8 cellular contexts compared by ENCODE assay signal in genomic region chr1:149899460-149900284, GRCh38. TPM values are rescaled to one million over a fixed set of nuclear protein-coding genes. Genes with fewer than 3 reads are reported as not detected.
A peak's percentile ranks its signal among the peaks of the same experiment; 100 is the strongest.
DNase-seq lines count a peak whose midpoint lies in the region; ATAC-seq and TF ChIP-seq lines count a peak whose summit lies in the region.

BOLA1 (plus strand) TSS chr1:149899568; CDS start chr1:149900060, 492 bp downstream.

- peak within 1 kb of the TSS; percentile 36 for H3K27ac ChIP-seq in KMS-11

- no peaks in the 10 kb centered on the region for H3K27me3 ChIP-seq in KMS-11 (ENCODE audit: insufficient read depth, low read depth)

- H3K4me2 ChIP-seq in KMS-11 = peak within 1 kb of the TSS; percentile 76

- peaks cover 17% of the 10 kb centered on the region for H3K4me1 Mint-ChIP-seq in activated T-helper 17 cell treated with anti-CD3 and anti-CD28 coated beads, Interleukin-2, amount 50 U/mL, for 72 hours
- peaks cover 9 to 21% (median 19%) of the 10 kb centered on the region in 3 donors for H3K4me1 Mint-ChIP-seq in naive B cell
- peaks cover 14% of the 10 kb centered on the region for H3K4me1 Mint-ChIP-seq in stimulated activated memory B cell treated with anti-CD40 and anti-IgM and Interleukin-4, amounts not matched to agents 10 μg/mL and 1 μg/mL and 100 μg/mL, for 72 hours

- H3K36me3 Mint-ChIP-seq in activated T-helper 17 cell treated with anti-CD3 and anti-CD28 coated beads, Interleukin-2, amount 50 U/mL, for 72 hours (ENCODE audit: low read depth) = peaks cover 19% of the 10 kb centered on the region
- H3K36me3 Mint-ChIP-seq in naive B cell = peaks cover 0 to 4% of the 10 kb centered on the region in 2 donors
- peaks cover 5% of the 10 kb centered on the region for H3K36me3 Mint-ChIP-seq in stimulated activated memory B cell treated with anti-CD40 and anti-IgM and Interleukin-4, amounts not matched to agents 10 μg/mL and 1 μg/mL and 100 μg/mL, for 72 hours

- H3K9me3 Mint-ChIP-seq in activated T-helper 17 cell treated with anti-CD3 and anti-CD28 coated beads, Interleukin-2, amount 50 U/mL, for 72 hours = peaks cover 4% of the 10 kb centered on the region
- H3K9me3 Mint-ChIP-seq in naive B cell = peaks cover 0 to 5% (median 2%) of the 10 kb centered on the region in 7 donors
- no peaks in the 10 kb centered on the region for H3K9me3 Mint-ChIP-seq in stimulated activated memory B cell treated with anti-CD40 and anti-IgM and Interleukin-4, amounts not matched to agents 10 μg/mL and 1 μg/mL and 100 μg/mL, for 72 hours

- peak within 1 kb of the TSS; percentile 90 for H3K4me3 Mint-ChIP-seq in activated T-helper 17 cell treated with anti-CD3 and anti-CD28 coated beads, Interleukin-2, amount 50 U/mL, for 72 hours
- H3K4me3 Mint-ChIP-seq in naive B cell = peak within 1 kb of the TSS; percentile 85 to 99 (median 94)
- peak within 1 kb of the TSS; percentile 81 for H3K4me3 Mint-ChIP-seq in stimulated activated memory B cell treated with anti-CD40 and anti-IgM and Interleukin-4, amounts not matched to agents 10 μg/mL and 1 μg/mL and 100 μg/mL, for 72 hours

- no peaks in the 10 kb centered on the region for H3K27me3 Mint-ChIP-seq in activated T-helper 17 cell treated with anti-CD3 and anti-CD28 coated beads, Interleukin-2, amount 50 U/mL, for 72 hours
- H3K27me3 Mint-ChIP-seq in naive B cell = peaks cover 0 to 4% (median 0%) of the 10 kb centered on the region in 3 donors
- H3K27me3 Mint-ChIP-seq in stimulated activated memory B cell treated with anti-CD40 and anti-IgM and Interleukin-4, amounts not matched to agents 10 μg/mL and 1 μg/mL and 100 μg/mL, for 72 hours = no peaks in the 10 kb centered on the region

- peak within 1 kb of the TSS; percentile 95 for H2AFZ ChIP-seq in KMS-11 (ENCODE audit: low read depth)

- peak within 1 kb of the TSS; percentile 72 for H3K9ac ChIP-seq in KMS-11

- no peak for TF ChIP-seq CTCF in KMS-11 (conservative IDR thresholded peaks at IDR 0.05; ENCODE audit: low read depth, low read length)

- H3K4me1 ChIP-seq in KMS-11 (ENCODE audit: low read depth, poor library complexity, severe bottlenecking) = peaks cover 15% of the 10 kb centered on the region

- H3K79me2 ChIP-seq in KMS-11 (ENCODE audit: insufficient read depth, low read depth) = no peaks in the 10 kb centered on the region

- DNase-seq in DMS 273 treated with DMSO at 0.1 percent for 48 hours (lab: John Stamatoyannopoulos, UW) (peak; percentile 66), RPMI7951 (ENCODE audit: low read depth) (peak; percentile 91), fibroblast of gingiva (ENCODE audit: low read depth) (peak; percentile 85), naive B cell (peak; percentile 74)

- no peaks in the 10 kb centered on the region for H3K36me3 ChIP-seq in KMS-11 (ENCODE audit: insufficient read depth)

- H3K4me3 ChIP-seq in KMS-11 (IDR thresholded peaks at IDR 0.05; ENCODE audit: insufficient read depth, low read depth, low read length) = peak within 1 kb of the TSS; percentile 100

- H3K27ac Mint-ChIP-seq in activated T-helper 17 cell treated with anti-CD3 and anti-CD28 coated beads, Interleukin-2, amount 50 U/mL, for 72 hours = peak within 1 kb of the TSS; percentile 95
- H3K27ac Mint-ChIP-seq in naive B cell = peak within 1 kb of the TSS; percentile 84 to 96 (median 92)
- peak within 1 kb of the TSS; percentile 72 for H3K27ac Mint-ChIP-seq in stimulated activated memory B cell treated with anti-CD40 and anti-IgM and Interleukin-4, amounts not matched to agents 10 μg/mL and 1 μg/mL and 100 μg/mL, for 72 hours

- H4K20me1 ChIP-seq in KMS-11 (ENCODE audit: insufficient read depth) = no peaks in the 10 kb centered on the region

- peak; percentile 95 for ATAC-seq in GM21619 (IDR thresholded peaks at IDR 0.05; ENCODE audit: unreplicated experiment)
- ATAC-seq in activated T-helper 17 cell treated with anti-CD3 and anti-CD28 coated beads, Interleukin-2, amount 50 U/mL, for 72 hours (replicated peaks) = peak; percentile 99
- peak; percentile 100 for ATAC-seq in naive B cell (ENCODE audit: low read depth in 2 of 2)
- peak; percentile 99 for ATAC-seq in stimulated activated memory B cell treated with anti-CD40 and anti-IgM and Interleukin-4, amounts not matched to agents 10 μg/mL and 1 μg/mL and 100 μg/mL, for 72 hours

RNA-seq across cellular contexts. Expression of gene BOLA1, which starts in this region (rescaled TPM):
- 16.7 and 25.0 TPM in 2 replicates for total RNA-seq in RPMI7951 (2014; rRNA removed; shearing (Covaris generic))
- 10 to 100 TPM; 23.1 to 26.7 TPM for total RNA-seq in activated T-helper 17 cell treated with anti-CD3 and anti-CD28 coated beads, Interleukin-2, amount 50 U/mL, for 72 hours
- 10 to 100 TPM; 19.2 to 37.0 (median 28.0) TPM for polyA plus RNA-seq in naive B cell (ENCODE audit: low read depth in 6 of 6)

Comparison
In these comparisons a context has a peak if more than half of its experiments do, and no peak if none do; other contexts are left out.
1. Peak in every context shown above with its lines: DNase-seq, ATAC-seq, H3K4me3 ChIP-seq and H3K27ac ChIP-seq.